ENCODE assay signal across 1 cellular context in the genomic region with DNA sequence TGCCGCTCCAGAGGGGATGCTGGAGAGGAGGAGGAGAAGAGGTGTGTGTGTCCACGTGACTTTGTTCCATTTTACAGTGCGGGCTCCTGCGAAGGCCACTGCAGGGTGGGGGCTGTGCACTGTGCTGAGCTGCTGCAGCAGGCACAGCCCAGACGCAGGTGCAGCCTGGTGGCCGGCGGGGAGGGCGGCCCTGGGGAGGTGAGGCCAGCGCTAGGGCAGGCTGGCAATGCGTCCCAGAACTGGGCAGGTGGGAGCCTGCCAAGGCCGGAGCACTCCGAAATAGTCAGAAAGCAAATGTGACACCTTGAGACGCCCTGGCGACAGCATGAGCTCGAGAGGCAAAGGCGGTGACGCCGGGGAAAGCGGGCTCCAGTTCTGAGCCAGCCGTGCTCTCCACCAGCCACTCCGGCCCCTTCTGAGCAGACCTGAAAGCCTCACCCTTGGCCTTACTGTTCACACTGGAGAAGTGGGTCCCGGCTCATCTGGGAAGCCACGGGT.
TF ChIP-seq lines count a peak whose summit lies in the region.

No MANE protein-coding gene starts in this region.

TF ChIP-seq in WTC11, 78 proteins besides CTCF, POLR2A, EP300 and RAD21 (continued from another document):
- TF ChIP-seq, protein P1, sequence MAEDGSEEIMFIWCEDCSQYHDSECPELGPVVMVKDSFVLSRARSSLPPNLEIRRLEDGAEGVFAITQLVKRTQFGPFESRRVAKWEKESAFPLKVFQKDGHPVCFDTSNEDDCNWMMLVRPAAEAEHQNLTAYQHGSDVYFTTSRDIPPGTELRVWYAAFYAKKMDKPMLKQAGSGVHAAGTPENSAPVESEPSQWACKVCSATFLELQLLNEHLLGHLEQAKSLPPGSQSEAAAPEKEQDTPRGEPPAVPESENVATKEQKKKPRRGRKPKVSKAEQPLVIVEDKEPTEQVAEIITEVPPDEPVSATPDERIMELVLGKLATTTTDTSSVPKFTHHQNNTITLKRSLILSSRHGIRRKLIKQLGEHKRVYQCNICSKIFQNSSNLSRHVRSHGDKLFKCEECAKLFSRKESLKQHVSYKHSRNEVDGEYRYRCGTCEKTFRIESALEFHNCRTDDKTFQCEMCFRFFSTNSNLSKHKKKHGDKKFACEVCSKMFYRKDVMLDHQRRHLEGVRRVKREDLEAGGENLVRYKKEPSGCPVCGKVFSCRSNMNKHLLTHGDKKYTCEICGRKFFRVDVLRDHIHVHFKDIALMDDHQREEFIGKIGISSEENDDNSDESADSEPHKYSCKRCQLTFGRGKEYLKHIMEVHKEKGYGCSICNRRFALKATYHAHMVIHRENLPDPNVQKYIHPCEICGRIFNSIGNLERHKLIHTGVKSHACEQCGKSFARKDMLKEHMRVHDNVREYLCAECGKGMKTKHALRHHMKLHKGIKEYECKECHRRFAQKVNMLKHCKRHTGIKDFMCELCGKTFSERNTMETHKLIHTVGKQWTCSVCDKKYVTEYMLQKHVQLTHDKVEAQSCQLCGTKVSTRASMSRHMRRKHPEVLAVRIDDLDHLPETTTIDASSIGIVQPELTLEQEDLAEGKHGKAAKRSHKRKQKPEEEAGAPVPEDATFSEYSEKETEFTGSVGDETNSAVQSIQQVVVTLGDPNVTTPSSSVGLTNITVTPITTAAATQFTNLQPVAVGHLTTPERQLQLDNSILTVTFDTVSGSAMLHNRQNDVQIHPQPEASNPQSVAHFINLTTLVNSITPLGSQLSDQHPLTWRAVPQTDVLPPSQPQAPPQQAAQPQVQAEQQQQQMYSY (CRISPR knock-in tag; IDR thresholded peaks at IDR 0.05) = no peak
- TF ChIP-seq, protein P2, sequence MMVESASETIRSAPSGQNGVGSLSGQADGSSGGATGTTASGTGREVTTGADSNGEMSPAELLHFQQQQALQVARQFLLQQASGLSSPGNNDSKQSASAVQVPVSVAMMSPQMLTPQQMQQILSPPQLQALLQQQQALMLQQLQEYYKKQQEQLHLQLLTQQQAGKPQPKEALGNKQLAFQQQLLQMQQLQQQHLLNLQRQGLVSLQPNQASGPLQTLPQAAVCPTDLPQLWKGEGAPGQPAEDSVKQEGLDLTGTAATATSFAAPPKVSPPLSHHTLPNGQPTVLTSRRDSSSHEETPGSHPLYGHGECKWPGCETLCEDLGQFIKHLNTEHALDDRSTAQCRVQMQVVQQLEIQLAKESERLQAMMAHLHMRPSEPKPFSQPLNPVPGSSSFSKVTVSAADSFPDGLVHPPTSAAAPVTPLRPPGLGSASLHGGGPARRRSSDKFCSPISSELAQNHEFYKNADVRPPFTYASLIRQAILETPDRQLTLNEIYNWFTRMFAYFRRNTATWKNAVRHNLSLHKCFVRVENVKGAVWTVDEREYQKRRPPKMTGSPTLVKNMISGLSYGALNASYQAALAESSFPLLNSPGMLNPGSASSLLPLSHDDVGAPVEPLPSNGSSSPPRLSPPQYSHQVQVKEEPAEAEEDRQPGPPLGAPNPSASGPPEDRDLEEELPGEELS (CRISPR knock-in tag; IDR thresholded peaks at IDR 0.05) = no peak
- TF ChIP-seq GTF2I (CRISPR knock-in tag; conservative IDR thresholded peaks at IDR 0.05) (no peak), HMGA2 (CRISPR knock-in tag; IDR thresholded peaks at IDR 0.05) (no peak), IRF2 (CRISPR knock-in tag; IDR thresholded peaks at IDR 0.05; ENCODE audit: borderline replicate concordance, low read depth) (no peak), FOXP1 (CRISPR knock-in tag; IDR thresholded peaks at IDR 0.05; ENCODE audit: borderline replicate concordance) (peak; percentile 57; the same call in 1 of the 2 replicates), TEAD1 (CRISPR knock-in tag; IDR thresholded peaks at IDR 0.05) (no peak; the same call in 1 of the 2 replicates), NFYB (CRISPR knock-in tag; conservative IDR thresholded peaks at IDR 0.05; ENCODE audit: low read depth) (no peak), FOXK1 (CRISPR knock-in tag; IDR thresholded peaks at IDR 0.05) (no peak), PRRX2 (CRISPR knock-in tag; IDR thresholded peaks at IDR 0.05) (no peak), ESRRA (CRISPR knock-in tag; IDR thresholded peaks at IDR 0.05; ENCODE audit: borderline replicate concordance) (no peak), ZBTB21 (CRISPR knock-in tag; IDR thresholded peaks at IDR 0.05; ENCODE audit: borderline replicate concordance) (0 out of 2 replicates have a peak, but pooled peaks have one; percentile 44), SP1 (CRISPR knock-in tag; conservative IDR thresholded peaks at IDR 0.05) (no peak), TEAD4 (CRISPR knock-in tag; IDR thresholded peaks at IDR 0.05) (no peak), ETV6 (CRISPR knock-in tag; IDR thresholded peaks at IDR 0.05) (0 out of 2 replicates have a peak, but pooled peaks have one; percentile 37), NFATC4 (CRISPR knock-in tag; IDR thresholded peaks at IDR 0.05) (no peak), JAZF1 (CRISPR knock-in tag; IDR thresholded peaks at IDR 0.05) (no peak), ZNF317 (CRISPR knock-in tag; IDR thresholded peaks at IDR 0.05; ENCODE audit: borderline replicate concordance, low read depth) (no peak), GRHL2 (CRISPR knock-in tag; IDR thresholded peaks at IDR 0.05; ENCODE audit: insufficient replicate concordance, severe bottlenecking) (no peak), TCF7 (CRISPR knock-in tag; IDR thresholded peaks at IDR 0.05; ENCODE audit: low read depth) (no peak)
- TF ChIP-seq, protein P3, sequence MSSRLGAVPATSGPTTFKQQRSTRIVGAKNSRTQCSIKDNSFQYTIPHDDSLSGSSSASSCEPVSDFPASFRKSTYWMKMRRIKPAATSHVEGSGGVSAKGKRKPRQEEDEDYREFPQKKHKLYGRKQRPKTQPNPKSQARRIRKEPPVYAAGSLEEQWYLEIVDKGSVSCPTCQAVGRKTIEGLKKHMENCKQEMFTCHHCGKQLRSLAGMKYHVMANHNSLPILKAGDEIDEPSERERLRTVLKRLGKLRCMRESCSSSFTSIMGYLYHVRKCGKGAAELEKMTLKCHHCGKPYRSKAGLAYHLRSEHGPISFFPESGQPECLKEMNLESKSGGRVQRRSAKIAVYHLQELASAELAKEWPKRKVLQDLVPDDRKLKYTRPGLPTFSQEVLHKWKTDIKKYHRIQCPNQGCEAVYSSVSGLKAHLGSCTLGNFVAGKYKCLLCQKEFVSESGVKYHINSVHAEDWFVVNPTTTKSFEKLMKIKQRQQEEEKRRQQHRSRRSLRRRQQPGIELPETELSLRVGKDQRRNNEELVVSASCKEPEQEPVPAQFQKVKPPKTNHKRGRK (CRISPR knock-in tag; IDR thresholded peaks at IDR 0.05; ENCODE audit: borderline replicate concordance) = no peak
- TF ChIP-seq, protein P4, sequence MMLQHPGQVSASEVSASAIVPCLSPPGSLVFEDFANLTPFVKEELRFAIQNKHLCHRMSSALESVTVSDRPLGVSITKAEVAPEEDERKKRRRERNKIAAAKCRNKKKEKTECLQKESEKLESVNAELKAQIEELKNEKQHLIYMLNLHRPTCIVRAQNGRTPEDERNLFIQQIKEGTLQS (CRISPR knock-in tag; conservative IDR thresholded peaks at IDR 0.05) = no peak
- TF ChIP-seq, protein P5, sequence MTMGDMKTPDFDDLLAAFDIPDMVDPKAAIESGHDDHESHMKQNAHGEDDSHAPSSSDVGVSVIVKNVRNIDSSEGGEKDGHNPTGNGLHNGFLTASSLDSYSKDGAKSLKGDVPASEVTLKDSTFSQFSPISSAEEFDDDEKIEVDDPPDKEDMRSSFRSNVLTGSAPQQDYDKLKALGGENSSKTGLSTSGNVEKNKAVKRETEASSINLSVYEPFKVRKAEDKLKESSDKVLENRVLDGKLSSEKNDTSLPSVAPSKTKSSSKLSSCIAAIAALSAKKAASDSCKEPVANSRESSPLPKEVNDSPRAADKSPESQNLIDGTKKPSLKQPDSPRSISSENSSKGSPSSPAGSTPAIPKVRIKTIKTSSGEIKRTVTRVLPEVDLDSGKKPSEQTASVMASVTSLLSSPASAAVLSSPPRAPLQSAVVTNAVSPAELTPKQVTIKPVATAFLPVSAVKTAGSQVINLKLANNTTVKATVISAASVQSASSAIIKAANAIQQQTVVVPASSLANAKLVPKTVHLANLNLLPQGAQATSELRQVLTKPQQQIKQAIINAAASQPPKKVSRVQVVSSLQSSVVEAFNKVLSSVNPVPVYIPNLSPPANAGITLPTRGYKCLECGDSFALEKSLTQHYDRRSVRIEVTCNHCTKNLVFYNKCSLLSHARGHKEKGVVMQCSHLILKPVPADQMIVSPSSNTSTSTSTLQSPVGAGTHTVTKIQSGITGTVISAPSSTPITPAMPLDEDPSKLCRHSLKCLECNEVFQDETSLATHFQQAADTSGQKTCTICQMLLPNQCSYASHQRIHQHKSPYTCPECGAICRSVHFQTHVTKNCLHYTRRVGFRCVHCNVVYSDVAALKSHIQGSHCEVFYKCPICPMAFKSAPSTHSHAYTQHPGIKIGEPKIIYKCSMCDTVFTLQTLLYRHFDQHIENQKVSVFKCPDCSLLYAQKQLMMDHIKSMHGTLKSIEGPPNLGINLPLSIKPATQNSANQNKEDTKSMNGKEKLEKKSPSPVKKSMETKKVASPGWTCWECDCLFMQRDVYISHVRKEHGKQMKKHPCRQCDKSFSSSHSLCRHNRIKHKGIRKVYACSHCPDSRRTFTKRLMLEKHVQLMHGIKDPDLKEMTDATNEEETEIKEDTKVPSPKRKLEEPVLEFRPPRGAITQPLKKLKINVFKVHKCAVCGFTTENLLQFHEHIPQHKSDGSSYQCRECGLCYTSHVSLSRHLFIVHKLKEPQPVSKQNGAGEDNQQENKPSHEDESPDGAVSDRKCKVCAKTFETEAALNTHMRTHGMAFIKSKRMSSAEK (CRISPR knock-in tag; IDR thresholded peaks at IDR 0.05; ENCODE audit: borderline replicate concordance) = no peak
- TF ChIP-seq, protein P6, sequence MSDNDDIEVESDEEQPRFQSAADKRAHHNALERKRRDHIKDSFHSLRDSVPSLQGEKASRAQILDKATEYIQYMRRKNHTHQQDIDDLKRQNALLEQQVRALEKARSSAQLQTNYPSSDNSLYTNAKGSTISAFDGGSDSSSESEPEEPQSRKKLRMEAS (CRISPR knock-in tag; IDR thresholded peaks at IDR 0.05) = no peak; the same call in none of the 2 replicates
- TF ChIP-seq, protein P7, sequence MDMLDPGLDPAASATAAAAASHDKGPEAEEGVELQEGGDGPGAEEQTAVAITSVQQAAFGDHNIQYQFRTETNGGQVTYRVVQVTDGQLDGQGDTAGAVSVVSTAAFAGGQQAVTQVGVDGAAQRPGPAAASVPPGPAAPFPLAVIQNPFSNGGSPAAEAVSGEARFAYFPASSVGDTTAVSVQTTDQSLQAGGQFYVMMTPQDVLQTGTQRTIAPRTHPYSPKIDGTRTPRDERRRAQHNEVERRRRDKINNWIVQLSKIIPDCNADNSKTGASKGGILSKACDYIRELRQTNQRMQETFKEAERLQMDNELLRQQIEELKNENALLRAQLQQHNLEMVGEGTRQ (CRISPR knock-in tag; IDR thresholded peaks at IDR 0.05) = peak; percentile 86
- TF ChIP-seq, protein P8, sequence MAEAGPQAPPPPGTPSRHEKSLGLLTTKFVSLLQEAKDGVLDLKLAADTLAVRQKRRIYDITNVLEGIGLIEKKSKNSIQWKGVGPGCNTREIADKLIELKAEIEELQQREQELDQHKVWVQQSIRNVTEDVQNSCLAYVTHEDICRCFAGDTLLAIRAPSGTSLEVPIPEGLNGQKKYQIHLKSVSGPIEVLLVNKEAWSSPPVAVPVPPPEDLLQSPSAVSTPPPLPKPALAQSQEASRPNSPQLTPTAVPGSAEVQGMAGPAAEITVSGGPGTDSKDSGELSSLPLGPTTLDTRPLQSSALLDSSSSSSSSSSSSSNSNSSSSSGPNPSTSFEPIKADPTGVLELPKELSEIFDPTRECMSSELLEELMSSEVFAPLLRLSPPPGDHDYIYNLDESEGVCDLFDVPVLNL (CRISPR knock-in tag; IDR thresholded peaks at IDR 0.05; ENCODE audit: borderline replicate concordance, low read depth) = no peak
